ENCODE assay signal across 14 cellular contexts in genomic region chr4:26267087-26267486, GRCh38. TPM values are rescaled to one million over a fixed set of nuclear protein-coding genes. Genes with fewer than 3 reads are reported as not detected.
DNase-seq lines count a peak whose midpoint lies in the region; ATAC-seq and TF ChIP-seq lines count a peak whose summit lies in the region.
"Had no signal": no experiment of that assay in that cellular context is flagged by ENCODE, and none has a peak within 500 bp of the region (broad histone marks: within the 10 kb centered on the region; RNA-seq: fewer than 3 reads in every experiment).

No MANE protein-coding gene starts in this region.

- no peak overlapping the region for H3K4me3 ChIP-seq in heart right ventricle

- TF ChIP-seq CTCF in heart right ventricle (IDR thresholded peaks at IDR 0.05): no peak
- TF ChIP-seq CTCF in omental fat pad (IDR thresholded peaks at IDR 0.05): no peak

- H3K9me3 ChIP-seq in heart right ventricle: no peaks in the 10 kb centered on the region

- DNase-seq in astrocyte of the hippocampus (ENCODE audit: low read depth, low spot score): peak; percentile 46
- peak; percentile 37 to 41 for DNase-seq in heart right ventricle
- DNase-seq in omental fat pad (ENCODE audit: low spot score): no peak
- DNase-seq in NCI-H1105 treated with DMSO at 0.1 percent for 48 hours (lab: John Stamatoyannopoulos, UW): no peak
- no peak for DNase-seq in NCI-H2081 (lab: John Stamatoyannopoulos, UW)
- DNase-seq in Ammon's horn (ENCODE audit: low spot score): no peak
- no peak for DNase-seq in pons (ENCODE audit: low spot score)
- DNase-seq: activated CD4-positive, alpha-beta T cell treated with anti-CD3 and anti-CD28 coated beads for 4 hours; activated T-cell treated with anti-CD3 and anti-CD28 coated beads for 4 hours; central memory CD4-positive, alpha-beta T cell; GDM1; GOT3; NCI-H1092 treated with DMSO at 0.1 percent for 48 hours; NCI-H2171 treated with DMSO at 0.1 percent for 48 hours had no signal

- H3K36me3 ChIP-seq in heart right ventricle: no peaks in the 10 kb centered on the region

- no peak overlapping the region for H3K27ac ChIP-seq in heart right ventricle

- peaks cover 0 to 21% (median 0%) of the 10 kb centered on the region in 7 donors for H3K27me3 ChIP-seq in heart right ventricle

- WGBS in heart right ventricle, 2 donors: 63 to 71% methylated on average over 1 of the region's 1 CpG

- intact Hi-C loops in heart right ventricle (cut with DNase I): no loop called here

- peaks cover 0 to 29% (median 0%) of the 10 kb centered on the region in 9 donors for H3K4me1 ChIP-seq in heart right ventricle

- ATAC-seq in heart right ventricle (peak in 6 of 8 donors; percentile 46 to 95 (median 80)), omental fat pad (ENCODE audit: low FRiP score) (peak; percentile 79)

RNA-seq across cellular contexts. Expression of gene RBPJ, which starts 53.7 kb away (rescaled TPM):
- total RNA-seq in heart right ventricle: 10 to 100 TPM; 34.6 to 59.1 (median 38.1) TPM
- 10 to 100 TPM; 10.1 to 49.0 TPM for polyA plus RNA-seq in heart right ventricle
- total RNA-seq in omental fat pad: 100 to 1,000 TPM in 3 of 4 donors, 10 to 100 TPM in 1; 94.1 to 129 (median 113) TPM

Comparison
In these comparisons a context has a peak if more than half of its experiments do, and no peak if none do; other contexts are left out.
1. DNase-seq: peak in astrocyte of the hippocampus (single experiment) and heart right ventricle (2 of 2); none in omental fat pad (single experiment), NCI-H1105 treated with DMSO at 0.1 percent for 48 hours (single experiment), NCI-H2081 (0 of 2), Ammon's horn (single experiment) and pons (single experiment).